8 cellular contexts compared by ENCODE assay signal in genomic region chr2:144325086-144325485, GRCh38.
A peak's percentile ranks its signal among the peaks of the same experiment; 100 is the strongest.
DNase-seq lines count a peak whose midpoint lies in the region; ATAC-seq lines count a peak whose summit lies in the region.

No MANE protein-coding gene starts in this region.

- H3K27me3 Mint-ChIP-seq in activated naive CD8-positive, alpha-beta T cell, result no peaks in the 10 kb centered on the region
- H3K27me3 Mint-ChIP-seq in stimulated activated naive CD8-positive, alpha-beta T cell treated with anti-CD3 and anti-CD28 coated beads, Interleukin-15, amount 100 ng/mL, for 72 hours, result no peaks in the 10 kb centered on the region

- no peaks in the 10 kb centered on the region for H3K9me3 Mint-ChIP-seq in activated naive CD8-positive, alpha-beta T cell (ENCODE audit: low read depth)
- peaks cover 0 to 5% of the 10 kb centered on the region in 2 donors for H3K9me3 Mint-ChIP-seq in stimulated activated naive CD8-positive, alpha-beta T cell treated with anti-CD3 and anti-CD28 coated beads, Interleukin-15, amount 100 ng/mL, for 72 hours

- peaks cover 79% of the 10 kb centered on the region for H3K4me1 Mint-ChIP-seq in activated naive CD8-positive, alpha-beta T cell (ENCODE audit: low read depth)
- peaks cover 88% of the 10 kb centered on the region for H3K4me1 Mint-ChIP-seq in stimulated activated naive CD8-positive, alpha-beta T cell treated with anti-CD3 and anti-CD28 coated beads, Interleukin-15, amount 100 ng/mL, for 72 hours

- peak overlapping the region; percentile 73 for H3K4me3 Mint-ChIP-seq in activated naive CD8-positive, alpha-beta T cell
- H3K4me3 Mint-ChIP-seq in stimulated activated naive CD8-positive, alpha-beta T cell treated with anti-CD3 and anti-CD28 coated beads, Interleukin-15, amount 100 ng/mL, for 72 hours, result peak overlapping the region; percentile 57 to 58

- H3K27ac Mint-ChIP-seq in activated naive CD8-positive, alpha-beta T cell, result peak overlapping the region; percentile 98
- H3K27ac Mint-ChIP-seq in stimulated activated naive CD8-positive, alpha-beta T cell treated with anti-CD3 and anti-CD28 coated beads, Interleukin-15, amount 100 ng/mL, for 72 hours, result peak overlapping the region; percentile 92 to 98

- peaks cover 20% of the 10 kb centered on the region for H3K36me3 Mint-ChIP-seq in activated naive CD8-positive, alpha-beta T cell

- DNase-seq in stimulated activated CD4-positive, alpha-beta T cell treated with anti-CD3 and anti-CD28 coated beads, Interleukin-12 subunit alpha, Interleukin-12 subunit beta, amount 100 ng/mL, for 48 hours (ENCODE audit: low read depth in 2 of 3, low spot score in 1 of 3), result peak in 2 of 3 donors; percentile 48 to 52
- no peak for DNase-seq in stimulated activated CD4-positive, alpha-beta T cell treated with anti-CD3 and anti-CD28 coated beads, Interleukin-12 subunit alpha, Interleukin-12 subunit beta, amount 100 ng/mL, for 4 hours
- peak; percentile 49 to 73 for DNase-seq in stimulated activated naive CD8-positive, alpha-beta T cell treated with anti-CD3 and anti-CD28 coated beads, Interleukin-15, amount 100 ng/mL, for 72 hours
- DNase-seq in putamen (ENCODE audit: low spot score), result no peak
- no peak for DNase-seq in NCI-H2171 treated with DMSO at 0.1 percent for 48 hours (lab: John Stamatoyannopoulos, UW)
- DNase-seq in AML-193 (lab: John Stamatoyannopoulos, UW), result no peak

- peak; percentile 62 for ATAC-seq in HG03342 (IDR thresholded peaks at IDR 0.05; ENCODE audit: unreplicated experiment)
- ATAC-seq in stimulated activated naive CD8-positive, alpha-beta T cell treated with anti-CD3 and anti-CD28 coated beads, Interleukin-15, amount 100 ng/mL, for 72 hours, result peak; percentile 94

Comparison
In these comparisons a context has a peak if more than half of its experiments do, and no peak if none do; other contexts are left out.
1. DNase-seq: peak in stimulated activated CD4-positive, alpha-beta T cell treated with anti-CD3 and anti-CD28 coated beads, Interleukin-12 subunit alpha, Interleukin-12 subunit beta, amount 100 ng/mL, for 48 hours (2 of 3) and stimulated activated naive CD8-positive, alpha-beta T cell treated with anti-CD3 and anti-CD28 coated beads, Interleukin-15, amount 100 ng/mL, for 72 hours (2 of 2); none in stimulated activated CD4-positive, alpha-beta T cell treated with anti-CD3 and anti-CD28 coated beads, Interleukin-12 subunit alpha, Interleukin-12 subunit beta, amount 100 ng/mL, for 4 hours (single experiment), putamen (single experiment), NCI-H2171 treated with DMSO at 0.1 percent for 48 hours (single experiment) and AML-193 (0 of 2).